Comparison of ENCODE assay signal across 27 cellular contexts in genomic region chr11:65596520-65596919, GRCh38. TPM values are rescaled to one million over a fixed set of nuclear protein-coding genes. Genes with fewer than 3 reads are reported as not detected.
"Had no signal": no experiment of that assay in that cellular context is flagged by ENCODE, and none has a peak within 500 bp of the region (broad histone marks: within the 10 kb centered on the region; RNA-seq: fewer than 3 reads in every experiment).

No MANE protein-coding gene starts in this region.

- H3K4me1 Mint-ChIP-seq: endodermal cell, nephron had no signal

- H3K9me3 Mint-ChIP-seq: endodermal cell, naive B cell, nephron had no signal

- H3K27ac Mint-ChIP-seq: endodermal cell, nephron had no signal

- H3K9ac ChIP-seq: parathyroid adenoma had no signal

- H3K4me1 ChIP-seq: parathyroid adenoma, prostate gland had no signal

- H2AFZ ChIP-seq: hepatocyte, parathyroid adenoma had no signal

- H3K4me3 ChIP-seq: hepatocyte, left ventricle myocardium inferior, lower lobe of right lung, prostate gland, spleen, stomach, thoracic aorta, transverse colon had no signal

- H3K36me3 Mint-ChIP-seq: naive B cell had no signal

- H3K27ac ChIP-seq: hepatocyte, left ventricle myocardium inferior, lower lobe of right lung, parathyroid adenoma, prostate gland, stomach, thoracic aorta, transverse colon had no signal

- DNase-seq: effector CD4-positive, alpha-beta T cell; endodermal cell; foreskin melanocyte; head of caudate nucleus; kidney; left cardiac atrium; left ventricle myocardium inferior; lower lobe of right lung; mesenchymal stem cell; midbrain; naive B cell; spleen; stimulated activated CD4-positive, alpha-beta T cell treated with anti-CD3 and anti-CD28 coated beads, Interleukin-15, amount 100 ng/mL, for 24 hours; stimulated activated CD4-positive, alpha-beta T cell treated with anti-CD3 and anti-CD28 coated beads, Interleukin-1b, Interleukin-23, amount 100 ng/mL, for 48 hours; stimulated activated CD4-positive, alpha-beta T cell treated with anti-CD3 and anti-CD28 coated beads, Interleukin-4, amount 100 ng/mL, for 24 hours; stimulated activated naive CD4-positive, alpha-beta T cell; stomach; substantia nigra; transverse colon had no signal

- H3K4me2 ChIP-seq: hepatocyte had no signal

- H3K79me2 ChIP-seq: hepatocyte, parathyroid adenoma had no signal

- ATAC-seq: left cardiac atrium, lower lobe of right lung, sciatic nerve had no signal

- H3K27me3 Mint-ChIP-seq: naive B cell had no signal

- H3K27me3 ChIP-seq: hepatocyte, spleen, stomach, transverse colon had no signal

- H3K9me3 ChIP-seq: left ventricle myocardium inferior, lower lobe of right lung, prostate gland, spleen, stomach, thoracic aorta, transverse colon had no signal

- H3K4me3 Mint-ChIP-seq: endodermal cell, naive B cell, nephron had no signal

- FAIRE-seq: colon, kidney had no signal

RNA-seq across cellular contexts. Expression of gene KCNK7, which starts 0.9 kb away (rescaled TPM):
- total RNA-seq: hepatocyte, skeletal muscle tissue had no signal
